In genomic region chr10:12503311-12503710, GRCh38 we compare ENCODE assay signal across 14 cellular contexts.
DNase-seq lines count a peak whose midpoint lies in the region; ATAC-seq and TF ChIP-seq lines count a peak whose summit lies in the region.
"Had no signal": no experiment of that assay in that cellular context is flagged by ENCODE, and none has a peak within 500 bp of the region (broad histone marks: within the 10 kb centered on the region; RNA-seq: fewer than 3 reads in every experiment).

No MANE protein-coding gene starts in this region.

- TF ChIP-seq EP300 in suprapubic skin (IDR thresholded peaks at IDR 0.05) = no peak

- H3K4me3 ChIP-seq in epithelial cell of esophagus (ENCODE audit: low read length) = no peak overlapping the region
- no peak overlapping the region for H3K4me3 ChIP-seq in suprapubic skin
- H3K4me3 ChIP-seq: MG63 had no signal

- no peak for TF ChIP-seq POLR2A in suprapubic skin (IDR thresholded peaks at IDR 0.05)

- H3K36me3 ChIP-seq in suprapubic skin = no peaks in the 10 kb centered on the region
- H3K36me3 ChIP-seq: MG63 had no signal

- DNase-seq in NCI-H1105 (lab: John Stamatoyannopoulos, UW) (peak; percentile 74), NCI-H2171 (lab: John Stamatoyannopoulos, UW) (peak; percentile 58), epithelial cell of esophagus (ENCODE audit: low read depth) (peak; percentile 9), suprapubic skin (ENCODE audit: low spot score in 2 of 2) (peak; percentile 43 to 53), putamen (ENCODE audit: low spot score) (no peak)
- DNase-seq in stimulated activated naive CD4-positive, alpha-beta T cell treated with Interleukin-2 at 50 U/mL for 16 hours (lab: John Stamatoyannopoulos, UW) = no peak
- DNase-seq: activated CD4-positive, alpha-beta T cell treated with anti-CD3 and anti-CD28 coated beads for 4 hours; GDM1; kidney glomerular epithelial cell; MG63; RPMI8226 had no signal

- peaks cover 37% of the 10 kb centered on the region for H3K4me1 Mint-ChIP-seq in activated T-helper 17 cell treated with anti-CD3 and anti-CD28 coated beads, Interleukin-2, amount 50 U/mL, for 72 hours

- H3K27me3 Mint-ChIP-seq in activated T-helper 17 cell treated with anti-CD3 and anti-CD28 coated beads, Interleukin-2, amount 50 U/mL, for 72 hours = no peaks in the 10 kb centered on the region

- H3K27me3 ChIP-seq in suprapubic skin = no peaks in the 10 kb centered on the region
- H3K27me3 ChIP-seq: MG63 had no signal

- peaks cover 35% of the 10 kb centered on the region for H3K4me1 ChIP-seq in suprapubic skin

- no peak overlapping the region for H3K4me3 Mint-ChIP-seq in activated T-helper 17 cell treated with anti-CD3 and anti-CD28 coated beads, Interleukin-2, amount 50 U/mL, for 72 hours
- H3K4me3 Mint-ChIP-seq: activated T-helper 1 cell treated with anti-CD3 and anti-CD28 coated beads, Interleukin-12 subunit alpha, Interleukin-12 subunit beta, Interleukin-2, Interleukin-4 antibody, amounts not matched to agents 30 ng/mL and 10 ng/mL and 1 ng/mL, durations not matched to agents 14 hours and 24 hours and 36 hours had no signal

- H3K36me3 Mint-ChIP-seq in activated T-helper 17 cell treated with anti-CD3 and anti-CD28 coated beads, Interleukin-2, amount 50 U/mL, for 72 hours (ENCODE audit: low read depth) = no peaks in the 10 kb centered on the region

- H3K27ac Mint-ChIP-seq in activated T-helper 17 cell treated with anti-CD3 and anti-CD28 coated beads, Interleukin-2, amount 50 U/mL, for 72 hours = no peak overlapping the region
- H3K27ac Mint-ChIP-seq: activated T-helper 1 cell treated with anti-CD3 and anti-CD28 coated beads, Interleukin-12 subunit alpha, Interleukin-12 subunit beta, Interleukin-2, Interleukin-4 antibody, amounts not matched to agents 30 ng/mL and 10 ng/mL and 1 ng/mL, durations not matched to agents 14 hours and 24 hours and 36 hours had no signal

- TF ChIP-seq CTCF in epithelial cell of esophagus (IDR thresholded peaks at IDR 0.05; ENCODE audit: insufficient read depth, low read depth, low read length, missing control alignments) (no peak), suprapubic skin (IDR thresholded peaks at IDR 0.05) (no peak)

- no peak overlapping the region for H3K27ac ChIP-seq in suprapubic skin
- H3K27ac ChIP-seq: C4-2B had no signal

- 58% methylated on average over 10 of the region's 10 CpGs for WGBS in suprapubic skin

- no peaks in the 10 kb centered on the region for H3K9me3 ChIP-seq in suprapubic skin
- H3K9me3 ChIP-seq: MG63 had no signal

- no peak for ATAC-seq in activated T-helper 17 cell treated with anti-CD3 and anti-CD28 coated beads, Interleukin-2, amount 50 U/mL, for 72 hours (replicated peaks)

- no peaks in the 10 kb centered on the region for H3K9me3 Mint-ChIP-seq in activated T-helper 17 cell treated with anti-CD3 and anti-CD28 coated beads, Interleukin-2, amount 50 U/mL, for 72 hours
- H3K9me3 Mint-ChIP-seq: activated T-helper 1 cell treated with anti-CD3 and anti-CD28 coated beads, Interleukin-12 subunit alpha, Interleukin-12 subunit beta, Interleukin-2, Interleukin-4 antibody, amounts not matched to agents 30 ng/mL and 10 ng/mL and 1 ng/mL, durations not matched to agents 14 hours and 24 hours and 36 hours had no signal

Comparison
In these comparisons a context has a peak if more than half of its experiments do, and no peak if none do; other contexts are left out.
1. DNase-seq: peak in NCI-H1105 (single experiment), NCI-H2171 (single experiment), epithelial cell of esophagus (single experiment) and suprapubic skin (2 of 2); none in putamen (single experiment) and stimulated activated naive CD4-positive, alpha-beta T cell treated with Interleukin-2 at 50 U/mL for 16 hours (single experiment).